In the genomic region with DNA sequence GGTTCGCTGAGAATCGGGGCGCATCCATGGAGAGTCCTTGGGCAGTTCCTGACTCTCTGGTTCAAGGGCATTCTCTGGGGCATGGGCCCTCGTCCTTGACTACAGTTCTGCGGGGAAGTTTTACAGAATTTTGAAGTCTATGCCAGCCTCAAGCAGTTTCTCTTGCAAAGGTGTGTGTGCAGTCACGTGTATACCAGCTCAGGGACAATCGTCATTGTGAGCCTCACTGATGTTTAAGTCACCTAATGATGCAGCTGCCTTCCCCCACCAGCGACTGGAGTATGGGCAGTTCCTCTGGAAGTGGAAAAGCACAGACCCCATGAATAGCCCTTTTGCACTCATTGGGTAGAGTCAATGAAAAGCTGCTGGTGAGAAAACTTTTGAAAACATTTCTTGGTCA, we compare ENCODE assay signal across 1 cellular context.
TF ChIP-seq lines count a peak whose summit lies in the region.

No MANE protein-coding gene starts in this region.

TF ChIP-seq in GM23338, 12 proteins besides CTCF, POLR2A, EP300 and RAD21 (continued from another document):
- TF ChIP-seq, protein P1, sequence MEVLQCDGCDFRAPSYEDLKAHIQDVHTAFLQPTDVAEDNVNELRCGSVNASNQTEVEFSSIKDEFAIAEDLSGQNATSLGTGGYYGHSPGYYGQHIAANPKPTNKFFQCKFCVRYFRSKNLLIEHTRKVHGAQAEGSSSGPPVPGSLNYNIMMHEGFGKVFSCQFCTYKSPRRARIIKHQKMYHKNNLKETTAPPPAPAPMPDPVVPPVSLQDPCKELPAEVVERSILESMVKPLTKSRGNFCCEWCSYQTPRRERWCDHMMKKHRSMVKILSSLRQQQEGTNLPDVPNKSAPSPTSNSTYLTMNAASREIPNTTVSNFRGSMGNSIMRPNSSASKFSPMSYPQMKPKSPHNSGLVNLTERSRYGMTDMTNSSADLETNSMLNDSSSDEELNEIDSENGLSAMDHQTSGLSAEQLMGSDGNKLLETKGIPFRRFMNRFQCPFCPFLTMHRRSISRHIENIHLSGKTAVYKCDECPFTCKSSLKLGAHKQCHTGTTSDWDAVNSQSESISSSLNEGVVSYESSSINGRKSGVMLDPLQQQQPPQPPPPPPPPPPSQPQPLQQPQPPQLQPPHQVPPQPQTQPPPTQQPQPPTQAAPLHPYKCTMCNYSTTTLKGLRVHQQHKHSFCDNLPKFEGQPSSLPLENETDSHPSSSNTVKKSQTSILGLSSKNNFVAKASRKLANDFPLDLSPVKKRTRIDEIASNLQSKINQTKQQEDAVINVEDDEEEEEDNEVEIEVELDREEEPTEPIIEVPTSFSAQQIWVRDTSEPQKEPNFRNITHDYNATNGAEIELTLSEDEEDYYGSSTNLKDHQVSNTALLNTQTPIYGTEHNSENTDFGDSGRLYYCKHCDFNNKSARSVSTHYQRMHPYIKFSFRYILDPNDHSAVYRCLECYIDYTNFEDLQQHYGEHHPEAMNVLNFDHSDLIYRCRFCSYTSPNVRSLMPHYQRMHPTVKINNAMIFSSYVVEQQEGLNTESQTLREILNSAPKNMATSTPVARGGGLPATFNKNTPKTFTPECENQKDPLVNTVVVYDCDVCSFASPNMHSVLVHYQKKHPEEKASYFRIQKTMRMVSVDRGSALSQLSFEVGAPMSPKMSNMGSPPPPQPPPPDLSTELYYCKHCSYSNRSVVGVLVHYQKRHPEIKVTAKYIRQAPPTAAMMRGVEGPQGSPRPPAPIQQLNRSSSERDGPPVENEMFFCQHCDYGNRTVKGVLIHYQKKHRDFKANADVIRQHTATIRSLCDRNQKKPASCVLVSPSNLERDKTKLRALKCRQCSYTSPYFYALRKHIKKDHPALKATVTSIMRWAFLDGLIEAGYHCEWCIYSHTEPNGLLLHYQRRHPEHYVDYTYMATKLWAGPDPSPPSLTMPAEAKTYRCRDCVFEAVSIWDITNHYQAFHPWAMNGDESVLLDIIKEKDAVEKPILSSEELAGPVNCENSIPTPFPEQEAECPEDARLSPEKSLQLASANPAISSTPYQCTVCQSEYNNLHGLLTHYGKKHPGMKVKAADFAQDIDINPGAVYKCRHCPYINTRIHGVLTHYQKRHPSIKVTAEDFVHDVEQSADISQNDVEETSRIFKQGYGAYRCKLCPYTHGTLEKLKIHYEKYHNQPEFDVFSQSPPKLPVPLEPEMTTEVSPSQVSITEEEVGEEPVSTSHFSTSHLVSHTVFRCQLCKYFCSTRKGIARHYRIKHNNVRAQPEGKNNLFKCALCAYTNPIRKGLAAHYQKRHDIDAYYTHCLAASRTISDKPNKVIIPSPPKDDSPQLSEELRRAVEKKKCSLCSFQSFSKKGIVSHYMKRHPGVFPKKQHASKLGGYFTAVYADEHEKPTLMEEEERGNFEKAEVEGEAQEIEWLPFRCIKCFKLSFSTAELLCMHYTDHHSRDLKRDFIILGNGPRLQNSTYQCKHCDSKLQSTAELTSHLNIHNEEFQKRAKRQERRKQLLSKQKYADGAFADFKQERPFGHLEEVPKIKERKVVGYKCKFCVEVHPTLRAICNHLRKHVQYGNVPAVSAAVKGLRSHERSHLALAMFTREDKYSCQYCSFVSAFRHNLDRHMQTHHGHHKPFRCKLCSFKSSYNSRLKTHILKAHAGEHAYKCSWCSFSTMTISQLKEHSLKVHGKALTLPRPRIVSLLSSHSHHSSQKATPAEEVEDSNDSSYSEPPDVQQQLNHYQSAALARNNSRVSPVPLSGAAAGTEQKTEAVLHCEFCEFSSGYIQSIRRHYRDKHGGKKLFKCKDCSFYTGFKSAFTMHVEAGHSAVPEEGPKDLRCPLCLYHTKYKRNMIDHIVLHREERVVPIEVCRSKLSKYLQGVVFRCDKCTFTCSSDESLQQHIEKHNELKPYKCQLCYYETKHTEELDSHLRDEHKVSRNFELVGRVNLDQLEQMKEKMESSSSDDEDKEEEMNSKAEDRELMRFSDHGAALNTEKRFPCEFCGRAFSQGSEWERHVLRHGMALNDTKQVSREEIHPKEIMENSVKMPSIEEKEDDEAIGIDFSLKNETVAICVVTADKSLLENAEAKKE (CRISPR knock-in tag; IDR thresholded peaks at IDR 0.05) = no peak
- TF ChIP-seq, protein P2, sequence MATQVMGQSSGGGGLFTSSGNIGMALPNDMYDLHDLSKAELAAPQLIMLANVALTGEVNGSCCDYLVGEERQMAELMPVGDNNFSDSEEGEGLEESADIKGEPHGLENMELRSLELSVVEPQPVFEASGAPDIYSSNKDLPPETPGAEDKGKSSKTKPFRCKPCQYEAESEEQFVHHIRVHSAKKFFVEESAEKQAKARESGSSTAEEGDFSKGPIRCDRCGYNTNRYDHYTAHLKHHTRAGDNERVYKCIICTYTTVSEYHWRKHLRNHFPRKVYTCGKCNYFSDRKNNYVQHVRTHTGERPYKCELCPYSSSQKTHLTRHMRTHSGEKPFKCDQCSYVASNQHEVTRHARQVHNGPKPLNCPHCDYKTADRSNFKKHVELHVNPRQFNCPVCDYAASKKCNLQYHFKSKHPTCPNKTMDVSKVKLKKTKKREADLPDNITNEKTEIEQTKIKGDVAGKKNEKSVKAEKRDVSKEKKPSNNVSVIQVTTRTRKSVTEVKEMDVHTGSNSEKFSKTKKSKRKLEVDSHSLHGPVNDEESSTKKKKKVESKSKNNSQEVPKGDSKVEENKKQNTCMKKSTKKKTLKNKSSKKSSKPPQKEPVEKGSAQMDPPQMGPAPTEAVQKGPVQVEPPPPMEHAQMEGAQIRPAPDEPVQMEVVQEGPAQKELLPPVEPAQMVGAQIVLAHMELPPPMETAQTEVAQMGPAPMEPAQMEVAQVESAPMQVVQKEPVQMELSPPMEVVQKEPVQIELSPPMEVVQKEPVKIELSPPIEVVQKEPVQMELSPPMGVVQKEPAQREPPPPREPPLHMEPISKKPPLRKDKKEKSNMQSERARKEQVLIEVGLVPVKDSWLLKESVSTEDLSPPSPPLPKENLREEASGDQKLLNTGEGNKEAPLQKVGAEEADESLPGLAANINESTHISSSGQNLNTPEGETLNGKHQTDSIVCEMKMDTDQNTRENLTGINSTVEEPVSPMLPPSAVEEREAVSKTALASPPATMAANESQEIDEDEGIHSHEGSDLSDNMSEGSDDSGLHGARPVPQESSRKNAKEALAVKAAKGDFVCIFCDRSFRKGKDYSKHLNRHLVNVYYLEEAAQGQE (IDR thresholded peaks at IDR 0.05; ENCODE audit: unreplicated experiment) = no peak
- TF ChIP-seq JUNB (IDR thresholded peaks at IDR 0.05; ENCODE audit: unreplicated experiment) = no peak
